Comparison of ENCODE assay signal across 8 cellular contexts in the genomic region with DNA sequence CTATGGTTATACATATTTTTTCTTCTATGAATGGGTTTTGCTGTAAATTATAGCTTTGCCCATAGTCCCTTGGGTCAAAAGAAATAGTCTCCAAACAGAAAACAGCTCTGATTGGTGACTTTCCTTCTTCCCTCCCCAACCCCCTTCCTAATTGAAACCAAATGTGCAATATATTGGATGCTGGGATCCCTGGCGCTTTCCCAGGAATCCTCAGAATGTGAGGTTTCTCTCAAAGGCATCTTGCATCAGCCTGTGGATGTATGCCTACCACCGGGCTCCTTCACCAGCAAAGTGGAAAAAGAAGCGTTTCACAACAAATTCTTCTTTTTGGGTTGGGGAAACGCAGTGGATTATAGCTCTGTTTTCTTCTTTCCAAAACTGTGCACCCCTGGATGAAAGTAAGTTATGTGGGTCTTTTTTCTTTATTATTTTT. TPM values are rescaled to one million over a fixed set of nuclear protein-coding genes. Genes with fewer than 3 reads are reported as not detected.
A peak's percentile ranks its signal among the peaks of the same experiment; 100 is the strongest.
DNase-seq lines count a peak whose midpoint lies in the region; ATAC-seq, FAIRE-seq and TF ChIP-seq lines count a peak whose summit lies in the region.

A gene (plus strand): TSS at position 231 of the 433 bp plus-strand sequence. CDS start 86,600 bp downstream, outside the sequence.

- TF ChIP-seq RAD21 in GM12878 (IDR thresholded peaks at IDR 0.05; ENCODE audit: insufficient read depth, low read depth, low read length), result no peak

- H2BK120ac ChIP-seq in trophoblast cell (ENCODE audit: insufficient read depth, low read length, poor library complexity), result no peak within 1 kb of the TSS

- no peaks in the 10 kb centered on the region for H3K79me1 ChIP-seq in trophoblast cell (ENCODE audit: low read length)

- SMC1A ChIA-PET in GM12878 (lab: Charles Lee; ENCODE audit: uncharacterized antibody, unreplicated experiment), result interaction anchor here (0.6 to 9.1 kb wide), 24 partner anchors 10 to 222 kb away, joined by 3 to 80 read pairs (median 6); a partner anchor contains a TSS

- H2AFZ ChIP-seq in GM12878 (ENCODE audit: control insufficient read depth, low read depth, low read length), result peak within 1 kb of the TSS; percentile 78
- H2AFZ ChIP-seq in trophoblast cell (ENCODE audit: insufficient read depth, low read length, poor library complexity), result no peak within 1 kb of the TSS

- POLR2A ChIA-PET in GM12878 (lab: Charles Lee), result interaction anchor here (0.7 to 3.3 kb wide), 13 partner anchors 9 to 670 kb away, joined by 3 to 16 read pairs (median 4); no protein-coding TSS in a partner anchor

- TSS peak; percentile 69 for BruUV-seq in GM12878 (replicated peaks; lab: Mats Ljungman, UMichigan)

- no peaks in the 10 kb centered on the region for H4K20me1 ChIP-seq in GM12878 (ENCODE audit: control insufficient read depth, insufficient read depth)

- H3K4me3 ChIP-seq in GM12878, result peak within 1 kb of the TSS; percentile 35
- H3K4me3 ChIP-seq in trophoblast cell (ENCODE audit: low read depth, low read length), result no peak within 1 kb of the TSS

- no peak within 1 kb of the TSS for H3K14ac ChIP-seq in trophoblast cell (ENCODE audit: low read length)

- TF ChIP-seq EP300 in GM12878 (IDR thresholded peaks at IDR 0.05; ENCODE audit: borderline replicate concordance in 1 of 2, control insufficient read depth in 1 of 2, low read depth in 2 of 2, low read length in 2 of 2), result no peak

- H3K4me1 ChIP-seq in GM12878 (ENCODE audit: control insufficient read depth, insufficient read depth, low read length), result peaks cover 32% of the 10 kb centered on the region
- H3K4me1 ChIP-seq in trophoblast cell (ENCODE audit: control insufficient read depth in 1 of 2, insufficient read depth in 2 of 2, low read length in 2 of 2), result peaks cover 2 to 3% of the 10 kb centered on the region in 2 experiments

- H3K4me2 ChIP-seq in GM12878 (ENCODE audit: control insufficient read depth, insufficient read depth) (peak within 1 kb of the TSS; percentile 70), trophoblast cell (ENCODE audit: low read length) (no peak within 1 kb of the TSS)

- no peak within 1 kb of the TSS for H4K12ac ChIP-seq in trophoblast cell (ENCODE audit: low read depth, low read length)

- RAD21 ChIA-PET in GM12878 (lab: Charles Lee; ENCODE audit: unreplicated experiment), result interaction anchor here (0.8 to 5.3 kb wide), 18 partner anchors 9 to 168 kb away, joined by 3 to 39 read pairs (median 4); no protein-coding TSS in a partner anchor

- no peaks in the 10 kb centered on the region for H3K9me3 ChIP-seq in GM12878 (replicated peaks; ENCODE audit: control insufficient read depth, insufficient read depth, low read length)
- H3K9me3 ChIP-seq in trophoblast cell (ENCODE audit: insufficient read depth, low read depth, low read length), result no peaks in the 10 kb centered on the region

- FAIRE-seq in GM12878 (lab: Jason Lieb, UNC), result no peak

- CTCF ChIA-PET in GM12878 (lab: Yijun Ruan, JAX), result interaction anchor here (0.9 to 9.3 kb wide), 10 partner anchors 9 to 684 kb away, joined by 3 to 79 read pairs (median 6); no protein-coding TSS in a partner anchor

- no peak within 1 kb of the TSS for H2BK5ac ChIP-seq in trophoblast cell (ENCODE audit: low read depth, low read length, poor library complexity)

- TF ChIP-seq POLR2A in GM12878 (IDR thresholded peaks at IDR 0.05; ENCODE audit: low read depth, low read length), result no peak

- DNase-seq in GOT3 (lab: John Stamatoyannopoulos, UW) (peak; percentile 18), GM12878 (ENCODE audit: low read depth, low spot score) (no peak), iris pigment epithelial cell (ENCODE audit: low read depth) (peak; percentile 77), smooth muscle cell of the brain vasculature (ENCODE audit: low read depth, low spot score) (peak; percentile 88), NCI-H774 (lab: John Stamatoyannopoulos, UW) (no peak), trophoblast cell (no peak), DMS114 treated with DMSO at 0.1 percent for 48 hours (lab: John Stamatoyannopoulos, UW; ENCODE audit: unreplicated experiment) (no peak)
- DNase-seq in central memory CD4-positive, alpha-beta T cell, result no peak

- H4K8ac ChIP-seq in trophoblast cell (ENCODE audit: low read depth, low read length), result no peak within 1 kb of the TSS

- H3K27me3 ChIP-seq in GM12878 (replicated peaks in 1 of 2; ENCODE audit: control insufficient read depth in 2 of 2, insufficient read depth in 2 of 2, low read length in 1 of 2), result no peaks in the 10 kb centered on the region
- no peaks in the 10 kb centered on the region for H3K27me3 ChIP-seq in trophoblast cell (ENCODE audit: insufficient read depth, low read length)

- H3K27ac ChIP-seq in GM12878 (ENCODE audit: control insufficient read depth, insufficient read depth) (peak within 1 kb of the TSS; percentile 82), trophoblast cell (ENCODE audit: low read depth, low read length) (no peak within 1 kb of the TSS)

- H3K4ac ChIP-seq in trophoblast cell (ENCODE audit: low read depth, low read length), result no peak within 1 kb of the TSS

- H4K91ac ChIP-seq in trophoblast cell (ENCODE audit: low read depth, low read length), result no peak within 1 kb of the TSS

- H3K36me3 ChIP-seq in GM12878 (ENCODE audit: control insufficient read depth in 2 of 2, insufficient read depth in 2 of 2, low read length in 1 of 2) (no peaks in the 10 kb centered on the region), trophoblast cell (ENCODE audit: control insufficient read depth in 1 of 2, insufficient read depth in 2 of 2, low read length in 2 of 2) (no peaks in the 10 kb centered on the region)

- intact Hi-C loops in GM12878 (cut with micrococcal nuclease; ENCODE audit: unreplicated experiment), result loop anchor here (5.0 kb wide), 1 partner anchor 690 kb away; a partner anchor contains a TSS

- H2AK5ac ChIP-seq in trophoblast cell (ENCODE audit: low read length), result no peak within 1 kb of the TSS

- 87% methylated on average over 4 of the region's 4 CpGs for WGBS in GM12878 (ENCODE audit: insufficient coverage, insufficient replicate concordance, low lambda C conversion rate, missing lambda C conversion rate)
- WGBS in trophoblast cell (ENCODE audit: extremely low coverage, insufficient coverage, insufficient read length), result no CpG with 5 or more reads among the region's 4 CpGs

- no peak for ATAC-seq in GM12878

- no peak within 1 kb of the TSS for H3K23ac ChIP-seq in trophoblast cell (ENCODE audit: low read length)

- no peak for TF ChIP-seq CTCF in GM12878 (IDR thresholded peaks at IDR 0.05 in 2 of 3, conservative IDR thresholded peaks at IDR 0.05 in 1 of 3; ENCODE audit: control insufficient read depth in 2 of 3, extremely low read depth in 1 of 3, insufficient read depth in 1 of 3, low read depth in 3 of 3, low read length in 3 of 3)

- no peak within 1 kb of the TSS for H2BK12ac ChIP-seq in trophoblast cell (ENCODE audit: low read length)

- H3K9ac ChIP-seq in GM12878 (ENCODE audit: control insufficient read depth, insufficient read depth, low read length) (peak within 1 kb of the TSS; percentile 58; the same call in 1 of the 2 replicates), trophoblast cell (ENCODE audit: low read length) (no peak within 1 kb of the TSS)

- no peak within 1 kb of the TSS for H3K18ac ChIP-seq in trophoblast cell (ENCODE audit: low read length)

- in situ Hi-C loops in GM12878 (cut with MboI), result no loop called here

- peaks cover 2% of the 10 kb centered on the region; the same call in 1 of the 2 replicates for H3K79me2 ChIP-seq in GM12878 (ENCODE audit: control insufficient read depth, insufficient read depth, low read length)
- H3K79me2 ChIP-seq in trophoblast cell (ENCODE audit: control insufficient read depth, insufficient read depth, low read length, poor library complexity), result no peaks in the 10 kb centered on the region

TF ChIP-seq in GM12878, 131 proteins besides CTCF, POLR2A, EP300 and RAD21 (continues in another document):
- TF ChIP-seq, protein P1, sequence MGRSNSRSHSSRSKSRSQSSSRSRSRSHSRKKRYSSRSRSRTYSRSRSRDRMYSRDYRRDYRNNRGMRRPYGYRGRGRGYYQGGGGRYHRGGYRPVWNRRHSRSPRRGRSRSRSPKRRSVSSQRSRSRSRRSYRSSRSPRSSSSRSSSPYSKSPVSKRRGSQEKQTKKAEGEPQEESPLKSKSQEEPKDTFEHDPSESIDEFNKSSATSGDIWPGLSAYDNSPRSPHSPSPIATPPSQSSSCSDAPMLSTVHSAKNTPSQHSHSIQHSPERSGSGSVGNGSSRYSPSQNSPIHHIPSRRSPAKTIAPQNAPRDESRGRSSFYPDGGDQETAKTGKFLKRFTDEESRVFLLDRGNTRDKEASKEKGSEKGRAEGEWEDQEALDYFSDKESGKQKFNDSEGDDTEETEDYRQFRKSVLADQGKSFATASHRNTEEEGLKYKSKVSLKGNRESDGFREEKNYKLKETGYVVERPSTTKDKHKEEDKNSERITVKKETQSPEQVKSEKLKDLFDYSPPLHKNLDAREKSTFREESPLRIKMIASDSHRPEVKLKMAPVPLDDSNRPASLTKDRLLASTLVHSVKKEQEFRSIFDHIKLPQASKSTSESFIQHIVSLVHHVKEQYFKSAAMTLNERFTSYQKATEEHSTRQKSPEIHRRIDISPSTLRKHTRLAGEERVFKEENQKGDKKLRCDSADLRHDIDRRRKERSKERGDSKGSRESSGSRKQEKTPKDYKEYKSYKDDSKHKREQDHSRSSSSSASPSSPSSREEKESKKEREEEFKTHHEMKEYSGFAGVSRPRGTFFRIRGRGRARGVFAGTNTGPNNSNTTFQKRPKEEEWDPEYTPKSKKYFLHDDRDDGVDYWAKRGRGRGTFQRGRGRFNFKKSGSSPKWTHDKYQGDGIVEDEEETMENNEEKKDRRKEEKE (IDR thresholded peaks at IDR 0.05), result no peak

RNA-seq across cellular contexts. Expression of the gene that starts here (rescaled TPM):
- total RNA-seq in GM12878 (2013; cell fraction: nucleolus; rRNA removed), result 28.4 and 31.3 TPM in 2 replicates
- total RNA-seq in GM12878 (2014; rRNA removed), result 6.6 and 7.4 TPM in 2 replicates
- 4.8 and 5.1 TPM in 2 replicates for total RNA-seq in GM12878 (2014; rRNA removed; fragmentation: Illumina TruSeq; extraction: Trizol)
- total RNA-seq in GM12878 (2021), result 8.4 and 8.8 TPM in 2 replicates
- 1.6 TPM for polyA plus RNA-seq in GM12878 (2011; ENCODE audit: low read depth)
- polyA plus RNA-seq in GM12878 (2011; rRNA removed), result 4.9 and 6.2 TPM in 2 replicates
- 5.5 and 5.7 TPM in 2 replicates for polyA plus RNA-seq in GM12878 (2011; cell fraction: cytosol; rRNA removed)
- polyA plus RNA-seq in GM12878 (2011; cell fraction: nucleus; rRNA removed), result 7.8 and 10.1 TPM in 2 replicates
- polyA plus RNA-seq in GM12878 (2012), result 1.8 and 2.0 TPM in 2 replicates
- polyA plus RNA-seq in GM12878 (2014; fragmentation: Illumina TruSeq; extraction: Trizol), result 5.8 and 6.4 TPM in 2 replicates
- polyA plus RNA-seq in GM12878 (2014; fragmentation: Nextera tagmentation; extraction: Ambion mirVana), result 1 to 10 TPM; 1.9 to 2.8 TPM
- 3.6 and 5.7 TPM in 2 replicates for polyA plus RNA-seq in GM12878 (2014; rRNA removed)
- 1 to 10 TPM; 5.2 to 6.3 TPM for polyA plus RNA-seq in GM12878 (2016; fragmentation: Nextera tagmentation; extraction: Ambion mirVana)
- polyA minus RNA-seq in GM12878 (2011; rRNA and poly(A)+ RNA removed), result 17.0 and 18.2 TPM in 2 replicates
- 3.1 and 3.6 TPM in 2 replicates for polyA minus RNA-seq in GM12878 (2011; cell fraction: cytosol; rRNA and poly(A)+ RNA removed)
- polyA minus RNA-seq in GM12878 (2011; cell fraction: nucleus; rRNA and poly(A)+ RNA removed), result 7.4 and 13.5 TPM in 2 replicates
- 0.45 and 0.71 TPM in 2 replicates for polyA plus RNA-seq in trophoblast cell (2013)

Comparison
In these comparisons a context has a peak if more than half of its experiments do, and no peak if none do; other contexts are left out.
1. DNase-seq: peak in GOT3 (single experiment), iris pigment epithelial cell (single experiment) and smooth muscle cell of the brain vasculature (single experiment); none in GM12878 (single experiment), central memory CD4-positive, alpha-beta T cell (single experiment), NCI-H774 (single experiment), trophoblast cell (0 of 2) and DMS114 treated with DMSO at 0.1 percent for 48 hours (single experiment).